In the genomic region with DNA sequence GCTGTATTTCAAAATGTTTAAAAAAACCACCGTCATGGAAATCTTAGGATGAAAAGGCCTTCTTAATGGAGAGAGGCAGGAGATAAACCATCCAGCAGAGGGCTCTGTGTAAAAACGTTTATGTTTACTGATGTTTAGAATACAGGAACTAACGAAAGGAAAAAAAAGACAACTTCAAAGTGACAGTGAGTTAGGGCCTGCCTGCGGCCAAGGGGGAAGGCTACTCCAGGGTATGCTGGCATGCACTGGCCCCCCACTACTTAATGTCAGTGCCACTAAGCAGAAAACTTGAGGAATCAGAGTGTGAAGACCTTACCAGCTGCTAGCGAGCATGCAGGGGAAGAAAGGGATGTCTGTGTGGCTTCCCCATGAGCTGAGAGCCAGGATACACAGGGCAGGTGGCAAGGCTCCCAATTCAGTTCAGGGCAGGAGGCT, we compare ENCODE assay signal across 7 cellular contexts. TPM values are rescaled to one million over a fixed set of nuclear protein-coding genes. Genes with fewer than 3 reads are reported as not detected.
DNase-seq lines count a peak whose midpoint lies in the region; ATAC-seq and TF ChIP-seq lines count a peak whose summit lies in the region.

No MANE protein-coding gene starts in this region.

- peaks cover 47% of the 10 kb centered on the region for H3K36me3 Mint-ChIP-seq in nephron (ENCODE audit: low read depth)

- in situ Hi-C loops in SK-MEL-5 (cut with HindIII; ENCODE audit: low pct_unique_long_range_greater_than_20kb, low sequenced_read_pairs), result no loop called here

- no peaks in the 10 kb centered on the region for H3K9me3 Mint-ChIP-seq in nephron

- no peaks in the 10 kb centered on the region for H3K27me3 Mint-ChIP-seq in nephron (ENCODE audit: low read depth)

- peak; percentile 48 for TF ChIP-seq CTCF in GM06990 (IDR thresholded peaks at IDR 0.05; ENCODE audit: insufficient read depth, low read length, poor library complexity, severe bottlenecking)
- peak; percentile 43 to 61 (median 57) for TF ChIP-seq CTCF in nephron (IDR thresholded peaks at IDR 0.05; ENCODE audit: unreplicated experiment in 3 of 3)

- H3K36me3 ChIP-seq in GM06990 (ENCODE audit: control insufficient read depth, insufficient read depth, low read length), result no peaks in the 10 kb centered on the region

- H3K27ac Mint-ChIP-seq in nephron, result no peak overlapping the region

- no peaks in the 10 kb centered on the region for H3K27me3 ChIP-seq in GM06990 (replicated peaks; ENCODE audit: control insufficient read depth, insufficient read depth, low read length)

- no peak overlapping the region for H3K4me3 ChIP-seq in GM06990 (replicated peaks; ENCODE audit: low read depth, low read length)

- peaks cover 5% of the 10 kb centered on the region for H3K4me1 Mint-ChIP-seq in nephron

- H3K4me3 Mint-ChIP-seq in nephron, result no peak overlapping the region

- DNase-seq in GM06990 (ENCODE audit: extremely low read depth, insufficient read length), result peak; percentile 25
- DNase-seq in SK-MEL-5 (ENCODE audit: low read depth, low spot score), result peak; percentile 53
- peak; percentile 7 to 44 for DNase-seq in dermis microvascular lymphatic vessel endothelial cell (ENCODE audit: low read depth in 2 of 2)
- DNase-seq in LoVo (ENCODE audit: low spot score), result no peak
- no peak for DNase-seq in NCI-H2081 (lab: John Stamatoyannopoulos, UW)

- ATAC-seq in HG02759 (IDR thresholded peaks at IDR 0.05; ENCODE audit: unreplicated experiment), result peak; percentile 68

RNA-seq across cellular contexts. Expression of a gene that starts 47.7 kb away (rescaled TPM):
- 7.5 and 13.8 TPM in 2 replicates for total RNA-seq in SK-MEL-5 (2014; rRNA removed; shearing (Covaris generic))
- 5.6 TPM in 2 replicates for polyA plus RNA-seq in SK-MEL-5 (2015; cell fraction: cytosol; rRNA removed)
- polyA plus RNA-seq in SK-MEL-5 (2015; cell fraction: nucleus; rRNA removed), result 5.7 and 13.9 TPM in 2 replicates
- total RNA-seq in dermis microvascular lymphatic vessel endothelial cell, result 1.1 and 1.3 TPM in 2 replicates

Comparison
In these comparisons a context has a peak if more than half of its experiments do, and no peak if none do; other contexts are left out.
1. DNase-seq: peak in GM06990 (single experiment), SK-MEL-5 (single experiment) and dermis microvascular lymphatic vessel endothelial cell (2 of 2); none in LoVo (single experiment) and NCI-H2081 (0 of 2).